18 cellular contexts compared by ENCODE assay signal in genomic region chr22:42684462-42685195, GRCh38. TPM values are rescaled to one million over a fixed set of nuclear protein-coding genes. Genes with fewer than 3 reads are reported as not detected.
DNase-seq lines count a peak whose midpoint lies in the region; ATAC-seq and TF ChIP-seq lines count a peak whose summit lies in the region.
"Had no signal": no experiment of that assay in that cellular context is flagged by ENCODE, and none has a peak within 500 bp of the region (broad histone marks: within the 10 kb centered on the region; RNA-seq: fewer than 3 reads in every experiment).

No MANE protein-coding gene starts in this region.

- peaks cover 2% of the 10 kb centered on the region for H3K27me3 Mint-ChIP-seq in activated CD4-positive, alpha-beta T cell treated with anti-CD3 and anti-CD28 coated beads for 36 hours
- H3K27me3 Mint-ChIP-seq: activated CD4-positive, alpha-beta memory T cell treated with anti-CD3 and anti-CD28 coated beads for 36 hours; memory B cell had no signal

- H3K9me3 ChIP-seq in stomach = no peaks in the 10 kb centered on the region
- H3K9me3 ChIP-seq: neutrophil, SK-N-SH had no signal

- H3K4me1 Mint-ChIP-seq in activated CD4-positive, alpha-beta T cell treated with anti-CD3 and anti-CD28 coated beads for 36 hours = no peaks in the 10 kb centered on the region
- H3K4me1 Mint-ChIP-seq: activated naive CD8-positive, alpha-beta T cell treated with anti-CD3 and anti-CD28 coated beads, Interleukin-2, amount 50 U/mL, for 24 hours had no signal

- H3K4me3 ChIP-seq in coronary artery (no peak overlapping the region), stomach (no peak overlapping the region)

- CTCF ChIA-PET in activated CD4-positive, alpha-beta T cell treated with anti-CD3 and anti-CD28 coated beads for 36 hours (lab: Charles Lee) = interaction anchor here (0.6 kb wide), 2 partner anchors 29 to 647 kb away, joined by 3 read pairs; no protein-coding TSS in a partner anchor

- DNase-seq in GM04503 (ENCODE audit: low read depth) (peak; percentile 15), coronary artery (ENCODE audit: low spot score) (no peak), stomach (no peak), NCI-H524 treated with DMSO at 0.1 percent for 48 hours (lab: John Stamatoyannopoulos, UW) (no peak), mesenteric fat pad (ENCODE audit: low spot score) (no peak)
- no peak for DNase-seq in stimulated activated CD4-positive, alpha-beta T cell treated with anti-CD3 and anti-CD28 coated beads, Interleukin-15, amount 100 ng/mL, for 24 hours
- no peak for DNase-seq in activated CD4-positive, alpha-beta T cell treated with anti-CD3 and anti-CD28 coated beads for 36 hours
- DNase-seq: activated CD4-positive, alpha-beta memory T cell treated with anti-CD3 and anti-CD28 coated beads for 36 hours; activated naive CD8-positive, alpha-beta T cell treated with anti-CD3 and anti-CD28 coated beads, Interleukin-2, amount 50 U/mL, for 24 hours; COR-L47; cortex of kidney; NCI-H1694; SK-N-SH; trophoblast cell had no signal

- H3K27ac ChIP-seq in coronary artery (peak overlapping the region; percentile 78 to 83), layer of hippocampus (ENCODE audit: low read depth, low read length) (peak overlapping the region; percentile 75), stomach (peak overlapping the region in 4 of 5 donors; percentile 87 to 91 (median 90))
- H3K27ac ChIP-seq: neutrophil had no signal

- TF ChIP-seq CTCF in coronary artery (IDR thresholded peaks at IDR 0.05) = no peak
- no peak for TF ChIP-seq CTCF in stomach (IDR thresholded peaks at IDR 0.05)

- POLR2A ChIA-PET in activated CD4-positive, alpha-beta T cell treated with anti-CD3 and anti-CD28 coated beads for 36 hours (lab: Charles Lee) = interaction anchor here (0.6 kb wide), 1 partner anchor 69 kb away, joined by 3 read pairs; no protein-coding TSS in a partner anchor

- TF ChIP-seq POLR2A in stomach (IDR thresholded peaks at IDR 0.05) = no peak

- TF ChIP-seq EP300 in stomach (IDR thresholded peaks at IDR 0.05) = no peak

- no peak overlapping the region for H3K4me3 Mint-ChIP-seq in activated CD4-positive, alpha-beta T cell treated with anti-CD3 and anti-CD28 coated beads for 36 hours
- H3K4me3 Mint-ChIP-seq: activated CD4-positive, alpha-beta memory T cell treated with anti-CD3 and anti-CD28 coated beads for 36 hours; activated naive CD8-positive, alpha-beta T cell treated with anti-CD3 and anti-CD28 coated beads, Interleukin-2, amount 50 U/mL, for 24 hours; memory B cell had no signal

- WGBS in stomach, 5 donors = 74 to 88% (median 77%) methylated on average over 10 to 11 of the region's 11 CpGs

- no peak overlapping the region for H3K27ac Mint-ChIP-seq in activated CD4-positive, alpha-beta T cell treated with anti-CD3 and anti-CD28 coated beads for 36 hours
- H3K27ac Mint-ChIP-seq: activated CD4-positive, alpha-beta memory T cell treated with anti-CD3 and anti-CD28 coated beads for 36 hours; activated naive CD8-positive, alpha-beta T cell treated with anti-CD3 and anti-CD28 coated beads, Interleukin-2, amount 50 U/mL, for 24 hours; memory B cell had no signal

- H3K4me1 ChIP-seq in stomach = peaks cover 53 to 83% (median 70%) of the 10 kb centered on the region in 4 donors

- no peak for ATAC-seq in activated CD4-positive, alpha-beta T cell treated with anti-CD3 and anti-CD28 coated beads for 36 hours
- ATAC-seq: activated naive CD8-positive, alpha-beta T cell treated with anti-CD3 and anti-CD28 coated beads, Interleukin-2, amount 50 U/mL, for 24 hours had no signal

- intact Hi-C loops in stomach (cut with DNase I; ENCODE audit: low total_unique reads) = no loop called here
- intact Hi-C loops in activated CD4-positive, alpha-beta T cell treated with anti-CD3 and anti-CD28 coated beads for 36 hours (cut with DNase I, micrococcal nuclease) = no loop called here

- H3K36me3 ChIP-seq in stomach = no peaks in the 10 kb centered on the region
- H3K36me3 ChIP-seq: neutrophil had no signal

- no peaks in the 10 kb centered on the region for H3K36me3 Mint-ChIP-seq in activated CD4-positive, alpha-beta T cell treated with anti-CD3 and anti-CD28 coated beads for 36 hours (ENCODE audit: low read depth)
- H3K36me3 Mint-ChIP-seq: activated CD4-positive, alpha-beta memory T cell treated with anti-CD3 and anti-CD28 coated beads for 36 hours; memory B cell had no signal

- H3K9me3 Mint-ChIP-seq in activated CD4-positive, alpha-beta T cell treated with anti-CD3 and anti-CD28 coated beads for 36 hours (ENCODE audit: low read depth) = no peaks in the 10 kb centered on the region
- H3K9me3 Mint-ChIP-seq: activated CD4-positive, alpha-beta memory T cell treated with anti-CD3 and anti-CD28 coated beads for 36 hours had no signal

- H3K27me3 ChIP-seq in layer of hippocampus (ENCODE audit: control insufficient read depth, insufficient read depth, low read length) (no peaks in the 10 kb centered on the region), stomach (no peaks in the 10 kb centered on the region)
- H3K27me3 ChIP-seq: neutrophil had no signal

RNA-seq across cellular contexts. Expression of gene CYB5R3, which starts 35.4 kb away (rescaled TPM):
- total RNA-seq in stomach (100 to 1,000 TPM in 2 of 5 donors, 10 to 100 TPM in 3; 33.6 to 156 (median 44.6) TPM), mesenteric fat pad (490 TPM)
- polyA plus RNA-seq in stomach = 100 to 1,000 TPM in 1 of 3 donors, 10 to 100 TPM in 2; 75.6 to 116 (median 88.5) TPM
- 100 to 1,000 TPM in 1 of 2 experiments, 10 to 100 TPM in 1; 79.5 to 101 TPM for total RNA-seq in activated CD4-positive, alpha-beta T cell treated with anti-CD3 and anti-CD28 coated beads for 36 hours

RNA-seq across cellular contexts. Expression of gene A4GALT, which starts 36.0 kb away (rescaled TPM):
- 10 to 100 TPM in 3 of 5 donors, 1 to 10 TPM in 2; 3.2 to 59.4 (median 13.3) TPM for total RNA-seq in stomach
- polyA plus RNA-seq in stomach = 10 to 100 TPM; 20.9 to 28.9 (median 23.9) TPM
- total RNA-seq in activated CD4-positive, alpha-beta T cell treated with anti-CD3 and anti-CD28 coated beads for 36 hours = not detected
- 42.1 TPM for total RNA-seq in mesenteric fat pad
- total RNA-seq: activated CD4-positive, alpha-beta memory T cell treated with anti-CD3 and anti-CD28 coated beads for 36 hours had no signal

RNA-seq across cellular contexts. Expression of gene ATP5MGL, which starts 44.2 kb away (rescaled TPM):
- total RNA-seq in stomach (under 1 TPM in 1 of 5 donors, not detected in 4; 0.73 TPM), mesenteric fat pad (3.2 TPM)
- polyA plus RNA-seq in stomach = not detected
- total RNA-seq in activated CD4-positive, alpha-beta T cell treated with anti-CD3 and anti-CD28 coated beads for 36 hours = under 1 TPM; 0.54 to 0.69 TPM
- total RNA-seq: G401 had no signal
- polyA plus RNA-seq: SK-N-SH had no signal

Comparison
In these comparisons a context has a peak if more than half of its experiments do, and no peak if none do; other contexts are left out.
1. RNA of gene A4GALT, which starts 36.0 kb away (total RNA-seq): 42.1 TPM in mesenteric fat pad (single experiment) and 3.2 to 59.4 TPM in stomach; not detected in activated CD4-positive, alpha-beta T cell treated with anti-CD3 and anti-CD28 coated beads for 36 hours; every median in the first group is over 4 times any median in the second.
2. Peak in every context shown above with its lines, with median percentiles within 50 percentile points of each other: H3K27ac ChIP-seq.